In the genomic region with DNA sequence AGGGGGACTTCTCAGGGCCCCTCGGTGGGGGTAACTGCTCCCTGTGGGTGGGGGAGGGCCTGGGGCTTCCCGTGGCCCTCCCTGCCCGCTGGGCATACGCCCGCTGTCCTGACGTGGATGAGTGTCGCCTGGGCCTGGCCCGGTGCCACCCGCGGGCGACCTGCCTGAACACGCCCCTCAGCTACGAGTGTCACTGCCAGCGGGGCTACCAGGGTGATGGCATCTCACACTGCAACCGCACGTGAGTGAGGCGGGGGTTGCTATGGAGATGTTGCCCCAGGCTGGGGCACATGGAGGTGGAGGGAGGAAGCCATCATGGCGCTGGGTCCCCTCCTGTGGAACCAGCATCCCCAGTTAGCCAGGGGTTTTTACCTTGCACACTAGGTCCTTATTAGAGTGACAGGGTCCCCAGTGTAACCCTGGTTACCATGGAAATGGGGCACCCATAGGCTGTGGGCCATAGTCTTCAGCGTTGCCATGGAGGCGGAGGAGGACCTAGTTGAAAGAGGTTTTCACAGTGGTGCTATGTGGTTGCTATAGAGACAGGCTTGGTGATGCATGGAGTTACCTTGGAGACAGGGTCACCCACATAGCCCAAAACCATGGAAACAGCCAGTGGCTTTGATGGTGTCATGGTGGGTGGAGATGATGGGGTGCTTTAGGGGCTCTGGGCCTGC, we compare ENCODE assay signal across 13 cellular contexts. TPM values are rescaled to one million over a fixed set of nuclear protein-coding genes. Genes with fewer than 3 reads are reported as not detected.
DNase-seq lines count a peak whose midpoint lies in the region; ATAC-seq and TF ChIP-seq lines count a peak whose summit lies in the region.
"Had no signal": no experiment of that assay in that cellular context is flagged by ENCODE, and none has a peak within 500 bp of the region (broad histone marks: within the 10 kb centered on the region; RNA-seq: fewer than 3 reads in every experiment).

No MANE protein-coding gene starts in this region.

- no peak for ATAC-seq in GM19397 (IDR thresholded peaks at IDR 0.05; ENCODE audit: unreplicated experiment)
- ATAC-seq in HG03045 (IDR thresholded peaks at IDR 0.05; ENCODE audit: unreplicated experiment), result no peak
- ATAC-seq: left lobe of liver had no signal

- no peaks in the 10 kb centered on the region for H3K27me3 ChIP-seq in neural progenitor cell

- H3K9me3 Mint-ChIP-seq in neural progenitor cell, result no peaks in the 10 kb centered on the region

- no peaks in the 10 kb centered on the region for H3K4me1 ChIP-seq in neural progenitor cell

- H3K4me3 Mint-ChIP-seq in neural progenitor cell, result peak overlapping the region; percentile 62

- in situ Hi-C loops in astrocyte of the spinal cord (cut with HindIII; ENCODE audit: low sequenced_read_pairs), result no loop called here

- H3K36me3 Mint-ChIP-seq in neural progenitor cell, result peaks cover 24% of the 10 kb centered on the region

- no peaks in the 10 kb centered on the region for H3K36me3 ChIP-seq in neural progenitor cell

- TF ChIP-seq CTCF in astrocyte of the spinal cord (IDR thresholded peaks at IDR 0.05; ENCODE audit: low read depth, low read length) (no peak), neural progenitor cell (IDR thresholded peaks at IDR 0.05) (no peak)

- H3K4me1 Mint-ChIP-seq in neural progenitor cell, result peaks cover 27% of the 10 kb centered on the region

- peak; percentile 67 for DNase-seq in DMS53 (lab: John Stamatoyannopoulos, UW)
- DNase-seq in DMS53 treated with DMSO at 0.1 percent for 48 hours (lab: John Stamatoyannopoulos, UW; ENCODE audit: unreplicated experiment), result no peak
- DNase-seq in MV-4-11 (lab: John Stamatoyannopoulos, UW), result peak; percentile 23
- DNase-seq in astrocyte of the spinal cord (ENCODE audit: low read depth, low spot score), result peak; percentile 11
- DNase-seq in neural progenitor cell (ENCODE audit: low spot score), result peak; percentile 14
- no peak for DNase-seq in D341Med (ENCODE audit: low spot score)
- DNase-seq: 8988T, dermis blood vessel endothelial cell, NCI-H774 had no signal

- no peaks in the 10 kb centered on the region for H3K79me2 ChIP-seq in neural progenitor cell (ENCODE audit: low read depth)

- H3F3A ChIP-seq in neural progenitor cell (ENCODE audit: low read depth), result no peaks in the 10 kb centered on the region

- H3K9me3 ChIP-seq in neural progenitor cell (ENCODE audit: low read depth), result no peaks in the 10 kb centered on the region

- H3K27ac ChIP-seq in neural progenitor cell, result no peak overlapping the region

- peak overlapping the region; percentile 85 for H3K27ac Mint-ChIP-seq in neural progenitor cell

- H3K4me2 ChIP-seq in neural progenitor cell, result no peak overlapping the region

- no peak overlapping the region for H3K9ac ChIP-seq in neural progenitor cell

- H4K20me1 ChIP-seq in neural progenitor cell (ENCODE audit: low read depth), result no peaks in the 10 kb centered on the region

- H2AFZ ChIP-seq in neural progenitor cell (replicated peaks), result no peak overlapping the region

- H3K4me3 ChIP-seq in astrocyte of the spinal cord (ENCODE audit: low read depth, low read length) (no peak overlapping the region), neural progenitor cell (no peak overlapping the region)

- H3K27me3 Mint-ChIP-seq in neural progenitor cell (ENCODE audit: insufficient read depth, low read depth), result peaks cover 7% of the 10 kb centered on the region

RNA-seq across cellular contexts. Expression of gene MEGF8, which starts 26.9 kb away (rescaled TPM):
- total RNA-seq in neural progenitor cell (ENCODE audit: low replicate concordance), result 7.3 and 21.4 TPM in 2 replicates

RNA-seq across cellular contexts. Expression of gene CNFN, which starts 37.7 kb away (rescaled TPM):
- 2.9 and 3.2 TPM in 2 replicates for total RNA-seq in neural progenitor cell (ENCODE audit: low replicate concordance)
- total RNA-seq: dermis blood vessel endothelial cell, left lobe of liver, urinary bladder had no signal

RNA-seq across cellular contexts. Expression of gene TMEM145, which starts 39.2 kb away (rescaled TPM):
- total RNA-seq in neural progenitor cell (ENCODE audit: low replicate concordance), result 0.37 and 6.6 TPM in 2 replicates
- total RNA-seq: dermis blood vessel endothelial cell, left lobe of liver, urinary bladder had no signal

RNA-seq across cellular contexts. Expression of gene PAFAH1B3, which starts 49.9 kb away (rescaled TPM):
- total RNA-seq in neural progenitor cell (ENCODE audit: low replicate concordance), result 63.2 and 106 TPM in 2 replicates

RNA-seq across cellular contexts. Expression of gene PRR19, which starts 50.4 kb away (rescaled TPM):
- total RNA-seq in neural progenitor cell (ENCODE audit: low replicate concordance), result 1.0 TPM in 2 replicates
- total RNA-seq: urinary bladder had no signal

Comparison
In these comparisons a context has a peak if more than half of its experiments do, and no peak if none do; other contexts are left out.
1. DNase-seq: peak in DMS53 (single experiment), MV-4-11 (single experiment), astrocyte of the spinal cord (single experiment) and neural progenitor cell (single experiment); none in DMS53 treated with DMSO at 0.1 percent for 48 hours (single experiment) and D341Med (single experiment).